In the genomic region with DNA sequence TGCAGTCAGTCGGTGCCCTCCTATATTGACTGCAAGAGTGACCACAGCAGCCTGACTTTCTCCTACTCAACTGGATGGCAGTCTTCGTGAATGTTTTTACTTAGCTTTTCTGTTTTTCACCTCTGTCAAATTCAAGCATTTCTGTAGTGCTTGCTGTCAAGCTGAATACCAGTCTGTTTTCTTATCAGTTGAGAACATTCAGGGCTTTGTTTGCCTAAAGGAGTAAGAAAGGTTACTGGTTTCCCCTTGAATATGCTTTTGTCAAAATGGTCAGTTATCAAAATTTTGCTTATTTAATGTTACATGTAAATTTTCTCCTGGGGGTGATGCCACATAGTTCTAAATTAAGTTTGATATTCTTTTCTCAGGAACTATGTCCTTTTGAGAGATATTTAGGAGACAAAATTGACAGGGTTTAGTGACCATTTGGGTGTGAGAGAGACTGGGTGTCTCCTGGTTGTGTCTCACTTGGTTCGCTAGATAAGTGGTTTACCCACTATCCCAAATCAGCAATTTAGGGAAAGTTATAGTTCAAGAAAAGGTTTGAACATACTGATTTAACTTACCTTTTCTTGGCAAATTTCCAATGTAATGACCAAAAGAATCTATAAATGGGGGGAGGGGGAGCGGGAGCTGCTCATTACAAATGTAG, we compare ENCODE assay signal across 1 cellular context.
TF ChIP-seq lines count a peak whose summit lies in the region.

No MANE protein-coding gene starts in this region.

TF ChIP-seq in K562, 482 proteins besides CTCF, POLR2A, EP300 and RAD21 (continued from another document):
- 0 out of 2 replicates have a peak, but pooled peaks have one; percentile 27 for TF ChIP-seq ZKSCAN1 (IDR thresholded peaks at IDR 0.05; ENCODE audit: low read depth, low read length)
- no peak for TF ChIP-seq ZNF644 (tag; IDR thresholded peaks at IDR 0.05; ENCODE audit: low read depth)
- TF ChIP-seq POLR3A (IDR thresholded peaks at IDR 0.05; ENCODE audit: borderline replicate concordance, extremely low read depth, insufficient read depth, insufficient read length) = no peak
- no peak for TF ChIP-seq FOXK1 (CRISPR knock-in tag; IDR thresholded peaks at IDR 0.05; ENCODE audit: borderline replicate concordance)
- TF ChIP-seq, protein P1, sequence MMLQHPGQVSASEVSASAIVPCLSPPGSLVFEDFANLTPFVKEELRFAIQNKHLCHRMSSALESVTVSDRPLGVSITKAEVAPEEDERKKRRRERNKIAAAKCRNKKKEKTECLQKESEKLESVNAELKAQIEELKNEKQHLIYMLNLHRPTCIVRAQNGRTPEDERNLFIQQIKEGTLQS (IDR thresholded peaks at IDR 0.05) = no peak
- TF ChIP-seq, protein P1 (CRISPR knock-in tag; conservative IDR thresholded peaks at IDR 0.05) = no peak
- no peak for TF ChIP-seq ZC3H8 (IDR thresholded peaks at IDR 0.05)
- TF ChIP-seq BRD9 (IDR thresholded peaks at IDR 0.05; ENCODE audit: low read depth, partially characterized antibody) = no peak
- peak; percentile 85 for TF ChIP-seq DPF2 (IDR thresholded peaks at IDR 0.05)
- TF ChIP-seq, protein P2, sequence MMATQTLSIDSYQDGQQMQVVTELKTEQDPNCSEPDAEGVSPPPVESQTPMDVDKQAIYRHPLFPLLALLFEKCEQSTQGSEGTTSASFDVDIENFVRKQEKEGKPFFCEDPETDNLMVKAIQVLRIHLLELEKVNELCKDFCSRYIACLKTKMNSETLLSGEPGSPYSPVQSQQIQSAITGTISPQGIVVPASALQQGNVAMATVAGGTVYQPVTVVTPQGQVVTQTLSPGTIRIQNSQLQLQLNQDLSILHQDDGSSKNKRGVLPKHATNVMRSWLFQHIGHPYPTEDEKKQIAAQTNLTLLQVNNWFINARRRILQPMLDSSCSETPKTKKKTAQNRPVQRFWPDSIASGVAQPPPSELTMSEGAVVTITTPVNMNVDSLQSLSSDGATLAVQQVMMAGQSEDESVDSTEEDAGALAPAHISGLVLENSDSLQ (IDR thresholded peaks at IDR 0.05) = peak; percentile 46
- no peak for TF ChIP-seq NFXL1 (CRISPR knock-in tag; IDR thresholded peaks at IDR 0.05)
- no peak for TF ChIP-seq MTA3 (IDR thresholded peaks at IDR 0.05; ENCODE audit: borderline replicate concordance)
- TF ChIP-seq GABPA (tag; conservative IDR thresholded peaks at IDR 0.05; ENCODE audit: low read depth) = no peak
- TF ChIP-seq ARID1B (IDR thresholded peaks at IDR 0.05) = peak; percentile 90
- peak in 1 of 2 experiments; percentile 13; a peak in 1 of 4 replicates for TF ChIP-seq FOXK2 (conservative IDR thresholded peaks at IDR 0.05 in 1 of 2, IDR thresholded peaks at IDR 0.05 in 1 of 2; ENCODE audit: low read depth in 2 of 2)
- no peak for TF ChIP-seq CSDE1 (IDR thresholded peaks at IDR 0.05)
- TF ChIP-seq TRIM24 (IDR thresholded peaks at IDR 0.05) = no peak
- 0 out of 2 replicates have a peak, but pooled peaks have one; percentile 25 for TF ChIP-seq PML (IDR thresholded peaks at IDR 0.05; ENCODE audit: low read length)
- no peak for TF ChIP-seq HNRNPL (IDR thresholded peaks at IDR 0.05; ENCODE audit: low read depth, low read length)
- TF ChIP-seq TAL1 (IDR thresholded peaks at IDR 0.05) = peak; percentile 69
- peak; percentile 87 for TF ChIP-seq NFIC (IDR thresholded peaks at IDR 0.05)
- peak; percentile 39 for TF ChIP-seq NCOR1 (IDR thresholded peaks at IDR 0.05)
- TF ChIP-seq MEIS2 (IDR thresholded peaks at IDR 0.05; ENCODE audit: partially characterized antibody) = peak; percentile 59
- no peak for TF ChIP-seq MAFK (IDR thresholded peaks at IDR 0.05; ENCODE audit: low read length)
- peak; percentile 35; the same call in 1 of the 2 replicates for TF ChIP-seq FOXA1 (IDR thresholded peaks at IDR 0.05; ENCODE audit: borderline replicate concordance)
- TF ChIP-seq MTA2 (IDR thresholded peaks at IDR 0.05; ENCODE audit: low read depth) = peak; percentile 55
- no peak for TF ChIP-seq XRCC4 (IDR thresholded peaks at IDR 0.05; ENCODE audit: extremely low read depth, insufficient read depth, insufficient read length)
- no peak for TF ChIP-seq PHF8 (IDR thresholded peaks at IDR 0.05; ENCODE audit: borderline replicate concordance, low read length)
- peak; percentile 11 for TF ChIP-seq CCNT2 (IDR thresholded peaks at IDR 0.05; ENCODE audit: borderline replicate concordance, extremely low read depth, insufficient read length, low read depth, low read length)
- TF ChIP-seq, protein P3, sequence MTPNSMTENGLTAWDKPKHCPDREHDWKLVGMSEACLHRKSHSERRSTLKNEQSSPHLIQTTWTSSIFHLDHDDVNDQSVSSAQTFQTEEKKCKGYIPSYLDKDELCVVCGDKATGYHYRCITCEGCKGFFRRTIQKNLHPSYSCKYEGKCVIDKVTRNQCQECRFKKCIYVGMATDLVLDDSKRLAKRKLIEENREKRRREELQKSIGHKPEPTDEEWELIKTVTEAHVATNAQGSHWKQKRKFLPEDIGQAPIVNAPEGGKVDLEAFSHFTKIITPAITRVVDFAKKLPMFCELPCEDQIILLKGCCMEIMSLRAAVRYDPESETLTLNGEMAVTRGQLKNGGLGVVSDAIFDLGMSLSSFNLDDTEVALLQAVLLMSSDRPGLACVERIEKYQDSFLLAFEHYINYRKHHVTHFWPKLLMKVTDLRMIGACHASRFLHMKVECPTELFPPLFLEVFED (CRISPR knock-in tag; conservative IDR thresholded peaks at IDR 0.05) = no peak
